Comparison of ENCODE assay signal across 14 cellular contexts in genomic region chr17:59355695-59356323, GRCh38. TPM values are rescaled to one million over a fixed set of nuclear protein-coding genes. Genes with fewer than 3 reads are reported as not detected.
DNase-seq lines count a peak whose midpoint lies in the region; FAIRE-seq and TF ChIP-seq lines count a peak whose summit lies in the region.
"Had no signal": no experiment of that assay in that cellular context is flagged by ENCODE, and none has a peak within 500 bp of the region (broad histone marks: within the 10 kb centered on the region; RNA-seq: fewer than 3 reads in every experiment).

No MANE protein-coding gene starts in this region.

- H3K9ac ChIP-seq in neural progenitor cell = no peak overlapping the region

- H3K27ac ChIP-seq in neural progenitor cell = no peak overlapping the region

- peaks cover 4% of the 10 kb centered on the region for H3K27me3 Mint-ChIP-seq in neural progenitor cell (ENCODE audit: insufficient read depth, low read depth)
- H3K27me3 Mint-ChIP-seq: activated CD4-positive, alpha-beta T cell treated with anti-CD3 and anti-CD28 coated beads, Interleukin-2, amount 10 ng/mL, durations not matched to agents 24 days and 14 days; stimulated activated naive B cell treated with anti-CD40 and anti-IgM and Interleukin-4, amounts not matched to agents 10 μg/mL and 1 μg/mL and 100 μg/mL, for 72 hours had no signal

- no peaks in the 10 kb centered on the region for H3K9me3 ChIP-seq in neural progenitor cell (ENCODE audit: low read depth)

- peaks cover 21% of the 10 kb centered on the region for H3K36me3 Mint-ChIP-seq in neural progenitor cell

- no peak overlapping the region for H2AFZ ChIP-seq in neural progenitor cell (replicated peaks)

- H3K4me1 ChIP-seq in neural progenitor cell = peaks cover 30% of the 10 kb centered on the region

- peaks cover 8% of the 10 kb centered on the region for H3K9me3 Mint-ChIP-seq in neural progenitor cell

- DNase-seq in SK-MEL-5 (ENCODE audit: low read depth, low spot score) (peak; percentile 100), fibroblast of gingiva (ENCODE audit: low read depth) (peak; percentile 57), neural progenitor cell (ENCODE audit: low spot score) (no peak), urothelium cell line (ENCODE audit: low spot score) (no peak), T-helper 9 cell (no peak)
- no peak for DNase-seq in stimulated activated naive CD4-positive, alpha-beta T cell treated with Interleukin-2 at 50 U/mL for 16 hours (lab: John Stamatoyannopoulos, UW)
- DNase-seq in stimulated activated CD4-positive, alpha-beta T cell treated with anti-CD3 and anti-CD28 coated beads, Interleukin-4, amount 100 ng/mL, for 1 hour = no peak
- DNase-seq: activated CD4-positive, alpha-beta T cell treated with anti-CD3 and anti-CD28 coated beads, Interleukin-2, amount 10 ng/mL, durations not matched to agents 24 days and 14 days; activated T-cell treated with anti-CD3 and anti-CD28 coated beads, Interleukin-2, amount 50 U/mL, for 72 hours; MV-4-11; NCI-H226; stimulated activated CD4-positive, alpha-beta T cell treated with anti-CD3 and anti-CD28 coated beads, Interleukin-4, amount 100 ng/mL, for 24 hours; stimulated activated naive B cell treated with anti-CD40 and anti-IgM and Interleukin-4, amounts not matched to agents 10 μg/mL and 1 μg/mL and 100 μg/mL, for 72 hours had no signal

- no peaks in the 10 kb centered on the region for H3K36me3 ChIP-seq in neural progenitor cell

- peaks cover 35% of the 10 kb centered on the region for H3K4me1 Mint-ChIP-seq in neural progenitor cell

- no peak overlapping the region for H3K4me2 ChIP-seq in neural progenitor cell

- H3F3A ChIP-seq in neural progenitor cell (ENCODE audit: low read depth) = peaks cover under 1% of the 10 kb centered on the region

- peaks cover 91% of the 10 kb centered on the region for H4K20me1 ChIP-seq in neural progenitor cell (ENCODE audit: low read depth)

- in situ Hi-C loops in SK-MEL-5 (cut with HindIII; ENCODE audit: low pct_unique_long_range_greater_than_20kb, low sequenced_read_pairs) = no loop called here

- H3K79me2 ChIP-seq in neural progenitor cell (ENCODE audit: low read depth) = peaks cover 31% of the 10 kb centered on the region

- peak; percentile 72 for FAIRE-seq in urothelium cell line (lab: Jason Lieb, UNC)
- FAIRE-seq: endothelial cell of umbilical vein had no signal

- no peak overlapping the region for H3K4me3 Mint-ChIP-seq in neural progenitor cell
- H3K4me3 Mint-ChIP-seq: activated CD4-positive, alpha-beta T cell treated with anti-CD3 and anti-CD28 coated beads, Interleukin-2, amount 10 ng/mL, durations not matched to agents 24 days and 14 days; activated T-cell treated with anti-CD3 and anti-CD28 coated beads, Interleukin-2, amount 50 U/mL, for 72 hours; stimulated activated naive B cell treated with anti-CD40 and anti-IgM and Interleukin-4, amounts not matched to agents 10 μg/mL and 1 μg/mL and 100 μg/mL, for 72 hours had no signal

- H3K27me3 ChIP-seq in neural progenitor cell = no peaks in the 10 kb centered on the region

- H3K27ac Mint-ChIP-seq in neural progenitor cell = peak overlapping the region; percentile 26
- H3K27ac Mint-ChIP-seq: activated T-cell treated with anti-CD3 and anti-CD28 coated beads, Interleukin-2, amount 50 U/mL, for 72 hours; stimulated activated naive B cell treated with anti-CD40 and anti-IgM and Interleukin-4, amounts not matched to agents 10 μg/mL and 1 μg/mL and 100 μg/mL, for 72 hours had no signal

- no peak overlapping the region for H3K4me3 ChIP-seq in neural progenitor cell

- TF ChIP-seq CTCF in neural progenitor cell (IDR thresholded peaks at IDR 0.05) = no peak

RNA-seq across cellular contexts. Expression of gene YPEL2, which starts 24.4 kb away (rescaled TPM):
- 16.1 and 17.5 TPM in 2 replicates for total RNA-seq in SK-MEL-5 (2014; rRNA removed; shearing (Covaris generic))
- polyA plus RNA-seq in SK-MEL-5 (2015; cell fraction: cytosol; rRNA removed) = 9.5 and 14.6 TPM in 2 replicates
- polyA plus RNA-seq in SK-MEL-5 (2015; cell fraction: nucleus; rRNA removed) = 16.7 and 22.1 TPM in 2 replicates
- total RNA-seq in neural progenitor cell (ENCODE audit: low replicate concordance) = 21.4 and 38.0 TPM in 2 replicates

Comparison
In these comparisons a context has a peak if more than half of its experiments do, and no peak if none do; other contexts are left out.
1. DNase-seq: peak in SK-MEL-5 (single experiment) and fibroblast of gingiva (single experiment); none in neural progenitor cell (single experiment), urothelium cell line (single experiment), stimulated activated naive CD4-positive, alpha-beta T cell treated with Interleukin-2 at 50 U/mL for 16 hours (single experiment), T-helper 9 cell (single experiment) and stimulated activated CD4-positive, alpha-beta T cell treated with anti-CD3 and anti-CD28 coated beads, Interleukin-4, amount 100 ng/mL, for 1 hour (single experiment).